ENCODE assay signal across 8 cellular contexts in genomic region chr13:42110410-42111155, GRCh38.
DNase-seq lines count a peak whose midpoint lies in the region; ATAC-seq and TF ChIP-seq lines count a peak whose summit lies in the region.

No MANE protein-coding gene starts in this region.

- no peak overlapping the region for H3K27ac Mint-ChIP-seq in activated T-cell treated with anti-CD3 and anti-CD28 coated beads, Interleukin-2, amount 50 U/mL, for 72 hours
- H3K27ac Mint-ChIP-seq in T-helper 2 cell treated with Interferon-gamma antibody and Interleukin-4, amounts not matched to agents 5 μg/mL and 100 μg/mL, for 36 hours = no peak overlapping the region

- CTCF ChIA-PET in HEK293 (lab: Yijun Ruan, JAX) = interaction anchor here (0.6 to 1.4 kb wide), 17 partner anchors 11 to 658 kb away, joined by 3 to 7 read pairs (median 3); no protein-coding TSS in a partner anchor

- H3K36me3 Mint-ChIP-seq in activated T-cell treated with anti-CD3 and anti-CD28 coated beads, Interleukin-2, amount 50 U/mL, for 72 hours (ENCODE audit: insufficient read depth in 2 of 2) = peaks cover 0 to 1% of the 10 kb centered on the region in 2 donors
- no peaks in the 10 kb centered on the region for H3K36me3 Mint-ChIP-seq in T-helper 2 cell treated with Interferon-gamma antibody and Interleukin-4, amounts not matched to agents 5 μg/mL and 100 μg/mL, for 36 hours (ENCODE audit: low read depth)

- peaks cover 13% of the 10 kb centered on the region; the same call in 1 of the 2 replicates for H3K4me1 ChIP-seq in HEK293 (ENCODE audit: control insufficient read depth, insufficient read depth, low read length)

- no peaks in the 10 kb centered on the region for H3K9me3 Mint-ChIP-seq in activated T-cell treated with anti-CD3 and anti-CD28 coated beads, Interleukin-2, amount 50 U/mL, for 72 hours
- H3K9me3 Mint-ChIP-seq in T-helper 2 cell treated with Interferon-gamma antibody and Interleukin-4, amounts not matched to agents 5 μg/mL and 100 μg/mL, for 36 hours = no peaks in the 10 kb centered on the region

- H3K9me3 ChIP-seq in HEK293 (ENCODE audit: control insufficient read depth, insufficient read depth, low read depth, low read length) = no peaks in the 10 kb centered on the region

- TF ChIP-seq CTCF in HEK293 (tag by site-specific recombination; IDR thresholded peaks at IDR 0.05) = no peak

- DNase-seq in DMS 273 treated with DMSO at 0.1 percent for 48 hours (lab: John Stamatoyannopoulos, UW) (peak; percentile 21), NCI-H526 (lab: John Stamatoyannopoulos, UW) (peak; percentile 61 to 79), glomerular endothelial cell (ENCODE audit: extremely low read depth, low read depth, low spot score) (peak; percentile 80), renal cortical epithelial cell (ENCODE audit: low read depth) (peak; percentile 82)
- DNase-seq in activated T-cell treated with anti-CD3 and anti-CD28 coated beads, Interleukin-2, amount 50 U/mL, for 72 hours = peak; percentile 12 to 43
- DNase-seq in T-helper 2 cell treated with Interferon-gamma antibody and Interleukin-4, amounts not matched to agents 5 μg/mL and 100 μg/mL, for 36 hours (ENCODE audit: low spot score) = no peak

- no peaks in the 10 kb centered on the region for H3K36me3 ChIP-seq in HEK293 (ENCODE audit: control insufficient read depth in 2 of 2, insufficient read depth in 1 of 2, low read length in 2 of 2)

- H3K4me1 Mint-ChIP-seq in activated T-cell treated with anti-CD3 and anti-CD28 coated beads, Interleukin-2, amount 50 U/mL, for 72 hours (ENCODE audit: low read depth) = peaks cover 8% of the 10 kb centered on the region
- H3K4me1 Mint-ChIP-seq in T-helper 2 cell treated with Interferon-gamma antibody and Interleukin-4, amounts not matched to agents 5 μg/mL and 100 μg/mL, for 36 hours (ENCODE audit: low read depth) = peaks cover 6% of the 10 kb centered on the region

- POLR2A ChIA-PET in HEK293 (lab: Yijun Ruan, JAX) = no interaction called here

- no peak overlapping the region for H3K4me3 ChIP-seq in HEK293 (ENCODE audit: low read depth, low read length)

- peak; percentile 29 to 49 for ATAC-seq in activated T-cell treated with anti-CD3 and anti-CD28 coated beads, Interleukin-2, amount 50 U/mL, for 72 hours (replicated peaks in 1 of 2)
- ATAC-seq in GM19463 (IDR thresholded peaks at IDR 0.05; ENCODE audit: unreplicated experiment) = no peak

- no peaks in the 10 kb centered on the region for H3K27me3 Mint-ChIP-seq in activated T-cell treated with anti-CD3 and anti-CD28 coated beads, Interleukin-2, amount 50 U/mL, for 72 hours (ENCODE audit: low read depth)
- no peaks in the 10 kb centered on the region for H3K27me3 Mint-ChIP-seq in T-helper 2 cell treated with Interferon-gamma antibody and Interleukin-4, amounts not matched to agents 5 μg/mL and 100 μg/mL, for 36 hours (ENCODE audit: low read depth)

- no peak overlapping the region for H3K27ac ChIP-seq in HEK293 (ENCODE audit: extremely low read depth, low read depth, low read length)

- H3K4me3 Mint-ChIP-seq in activated T-cell treated with anti-CD3 and anti-CD28 coated beads, Interleukin-2, amount 50 U/mL, for 72 hours = no peak overlapping the region
- H3K4me3 Mint-ChIP-seq in T-helper 2 cell treated with Interferon-gamma antibody and Interleukin-4, amounts not matched to agents 5 μg/mL and 100 μg/mL, for 36 hours = no peak overlapping the region

TF ChIP-seq in HEK293, 187 proteins besides CTCF, POLR2A, EP300 and RAD21:
- peak; percentile 53 for TF ChIP-seq ZNF366 (tag by site-specific recombination; conservative IDR thresholded peaks at IDR 0.05)
- peak; percentile 74 for TF ChIP-seq ZNF654 (tag by site-specific recombination; IDR thresholded peaks at IDR 0.05; ENCODE audit: low read depth)
- TF ChIP-seq, protein P1, sequence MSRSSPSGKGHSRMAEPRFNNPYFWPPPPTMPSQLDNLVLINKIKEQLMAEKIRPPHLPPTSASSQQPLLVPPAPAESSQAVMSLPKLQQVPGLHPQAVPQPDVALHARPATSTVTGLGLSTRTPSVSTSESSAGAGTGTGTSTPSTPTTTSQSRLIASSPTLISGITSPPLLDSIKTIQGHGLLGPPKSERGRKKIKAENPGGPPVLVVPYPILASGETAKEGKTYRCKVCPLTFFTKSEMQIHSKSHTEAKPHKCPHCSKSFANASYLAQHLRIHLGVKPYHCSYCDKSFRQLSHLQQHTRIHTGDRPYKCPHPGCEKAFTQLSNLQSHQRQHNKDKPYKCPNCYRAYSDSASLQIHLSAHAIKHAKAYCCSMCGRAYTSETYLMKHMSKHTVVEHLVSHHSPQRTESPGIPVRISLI (tag by site-specific recombination; IDR thresholded peaks at IDR 0.05) = no peak
- TF ChIP-seq ZNF549 (tag by site-specific recombination; IDR thresholded peaks at IDR 0.05) = no peak
- TF ChIP-seq ZNF571 (tag by site-specific recombination; IDR thresholded peaks at IDR 0.05) = no peak
- peak; percentile 99 for TF ChIP-seq ZNF24 (tag by site-specific recombination; IDR thresholded peaks at IDR 0.05)
- no peak for TF ChIP-seq ZNF529 (tag by site-specific recombination; IDR thresholded peaks at IDR 0.05; ENCODE audit: insufficient replicate concordance)
- TF ChIP-seq ZNF2 (tag by site-specific recombination; IDR thresholded peaks at IDR 0.05) = 0 out of 2 replicates have a peak, but pooled peaks have one; percentile 37
- TF ChIP-seq, protein P2, sequence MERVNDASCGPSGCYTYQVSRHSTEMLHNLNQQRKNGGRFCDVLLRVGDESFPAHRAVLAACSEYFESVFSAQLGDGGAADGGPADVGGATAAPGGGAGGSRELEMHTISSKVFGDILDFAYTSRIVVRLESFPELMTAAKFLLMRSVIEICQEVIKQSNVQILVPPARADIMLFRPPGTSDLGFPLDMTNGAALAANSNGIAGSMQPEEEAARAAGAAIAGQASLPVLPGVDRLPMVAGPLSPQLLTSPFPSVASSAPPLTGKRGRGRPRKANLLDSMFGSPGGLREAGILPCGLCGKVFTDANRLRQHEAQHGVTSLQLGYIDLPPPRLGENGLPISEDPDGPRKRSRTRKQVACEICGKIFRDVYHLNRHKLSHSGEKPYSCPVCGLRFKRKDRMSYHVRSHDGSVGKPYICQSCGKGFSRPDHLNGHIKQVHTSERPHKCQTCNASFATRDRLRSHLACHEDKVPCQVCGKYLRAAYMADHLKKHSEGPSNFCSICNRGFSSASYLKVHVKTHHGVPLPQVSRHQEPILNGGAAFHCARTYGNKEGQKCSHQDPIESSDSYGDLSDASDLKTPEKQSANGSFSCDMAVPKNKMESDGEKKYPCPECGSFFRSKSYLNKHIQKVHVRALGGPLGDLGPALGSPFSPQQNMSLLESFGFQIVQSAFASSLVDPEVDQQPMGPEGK (tag by site-specific recombination; IDR thresholded peaks at IDR 0.05) = 0 out of 2 replicates have a peak, but pooled peaks have one; percentile 36
- peak; percentile 42; the same call in 1 of the 2 replicates for TF ChIP-seq ZBTB17 (tag by site-specific recombination; IDR thresholded peaks at IDR 0.05)
- no peak for TF ChIP-seq MEIS1 (CRISPR knock-in tag; IDR thresholded peaks at IDR 0.05; ENCODE audit: borderline replicate concordance)
